8 cellular contexts compared by ENCODE assay signal in genomic region chr14:49868720-49869114, GRCh38. TPM values are rescaled to one million over a fixed set of nuclear protein-coding genes. Genes with fewer than 3 reads are reported as not detected.
DNase-seq lines count a peak whose midpoint lies in the region; ATAC-seq and TF ChIP-seq lines count a peak whose summit lies in the region.

No MANE protein-coding gene starts in this region.

- H3K27me3 Mint-ChIP-seq in naive B cell: no peaks in the 10 kb centered on the region

- no peak for ATAC-seq in naive B cell (ENCODE audit: low read depth in 2 of 2)

- H3K9me3 Mint-ChIP-seq in naive B cell: peaks cover 0 to 6% (median 0%) of the 10 kb centered on the region in 7 donors

- DNase-seq in AG04449 (ENCODE audit: low read depth, low spot score): no peak
- DNase-seq in cardiac fibroblast (ENCODE audit: low read depth in 2 of 2): no peak
- DNase-seq in naive B cell: no peak
- DNase-seq in NCI-H524 treated with DMSO at 0.1 percent for 48 hours (lab: John Stamatoyannopoulos, UW): no peak
- DNase-seq in DMS153 treated with DMSO at 0.1 percent for 48 hours (lab: John Stamatoyannopoulos, UW; ENCODE audit: unreplicated experiment): no peak
- DNase-seq in T-helper 9 cell: no peak
- DNase-seq in retina: no peak

- H3K4me3 Mint-ChIP-seq in naive B cell: peak overlapping the region; percentile 82 to 99 (median 94)

- no peak overlapping the region for H3K27ac ChIP-seq in HUES6 (ENCODE audit: low read depth, low read length)

- H3K4me3 ChIP-seq in AG04449 (ENCODE audit: low read depth, low read length): peak overlapping the region; percentile 71
- peak overlapping the region; percentile 64 for H3K4me3 ChIP-seq in HUES6 (ENCODE audit: low read depth, low read length)
- peak overlapping the region; percentile 49 to 52 for H3K4me3 ChIP-seq in cardiac fibroblast (replicated peaks in 1 of 2; ENCODE audit: low read depth in 2 of 2, low read length in 2 of 2)

- TF ChIP-seq CTCF in AG04449 (IDR thresholded peaks at IDR 0.05; ENCODE audit: insufficient read depth, low read length, missing control alignments) (no peak), cardiac fibroblast (IDR thresholded peaks at IDR 0.05; ENCODE audit: low read depth, low read length) (no peak)

- no peak overlapping the region for H3K9ac ChIP-seq in HUES6 (ENCODE audit: low read length)

- peaks cover 4% of the 10 kb centered on the region for H3K4me1 ChIP-seq in HUES6 (ENCODE audit: control insufficient read depth, insufficient read depth, low read length)

- no peaks in the 10 kb centered on the region for H3K36me3 ChIP-seq in HUES6 (ENCODE audit: control insufficient read depth, insufficient read depth, low read length)

- H3K27me3 ChIP-seq in HUES6 (ENCODE audit: control insufficient read depth, insufficient read depth, low read length): no peaks in the 10 kb centered on the region

- CTCF ChIA-PET in AG04449 (lab: Yijun Ruan, JAX): interaction anchor here (0.8 to 15.7 kb wide), 8 partner anchors 11 to 244 kb away, joined by 3 to 368 read pairs (median 4); partner anchors contain the start of gene NEMF

- H3K27ac Mint-ChIP-seq in naive B cell: peak overlapping the region; percentile 98 to 100 (median 100)

- no peaks in the 10 kb centered on the region for H3K36me3 Mint-ChIP-seq in naive B cell

- H3K4me1 Mint-ChIP-seq in naive B cell: peaks cover 27 to 48% (median 33%) of the 10 kb centered on the region in 3 donors

- POLR2A ChIA-PET in AG04449 (lab: Yijun Ruan, JAX): interaction anchor here (1.0 kb wide), 1 partner anchor 24 kb away, joined by 3 read pairs; the partner anchor contains the start of gene ARF6

- no peaks in the 10 kb centered on the region for H3K9me3 ChIP-seq in HUES6 (ENCODE audit: control insufficient read depth, insufficient read depth, low read depth, low read length)

RNA-seq across cellular contexts. Expression of gene NEMF, which starts 16.1 kb away (rescaled TPM):
- polyA plus RNA-seq in naive B cell (ENCODE audit: low read depth in 6 of 6): 10 to 100 TPM; 42.8 to 80.8 (median 50.0) TPM

RNA-seq across cellular contexts. Expression of gene ARF6, which starts 24.2 kb away (rescaled TPM):
- polyA plus RNA-seq in naive B cell (ENCODE audit: low read depth in 6 of 6): 100 to 1,000 TPM; 161 to 190 (median 184) TPM
